In the genomic region with DNA sequence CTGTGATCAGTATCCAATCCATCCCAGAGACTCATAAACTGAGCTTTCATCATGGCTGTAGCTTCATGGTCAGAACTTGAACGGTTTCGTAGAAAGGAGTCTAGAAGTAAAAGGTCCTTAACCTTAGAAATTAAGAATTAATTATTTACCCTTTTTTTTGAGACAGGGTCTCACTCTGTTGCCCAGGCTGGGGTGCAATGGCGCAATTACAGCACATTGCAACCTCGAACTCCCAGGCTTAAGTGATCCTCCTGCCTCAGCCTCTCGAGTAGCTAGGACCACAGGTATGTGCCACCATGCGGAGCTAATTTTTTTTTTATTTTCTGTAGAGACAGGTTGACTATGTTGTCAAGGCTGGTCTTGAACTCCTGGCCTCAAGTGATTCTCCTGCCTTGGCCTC, we compare ENCODE assay signal across 23 cellular contexts.
"Had no signal": no experiment of that assay in that cellular context is flagged by ENCODE, and none has a peak within 500 bp of the region (broad histone marks: within the 10 kb centered on the region; RNA-seq: fewer than 3 reads in every experiment).

No MANE protein-coding gene starts in this region.

- H3K9me3 Mint-ChIP-seq: activated CD4-positive, alpha-beta T cell treated with anti-CD3 and anti-CD28 coated beads, Interleukin-2, amount 10 ng/mL, durations not matched to agents 7 days and 5 days; activated naive CD4-positive, alpha-beta T cell treated with anti-CD3 and anti-CD28 coated beads, Interleukin-2, amount 50 U/mL, for 24 hours; activated T-cell treated with anti-CD3 and anti-CD28 coated beads, Interleukin-2, amount 50 U/mL, for 72 hours; natural killer cell treated with Interleukin-12 subunit alpha and Interleukin-12 subunit beta and Interleukin-15 and Interleukin-18, amount 100 ng/mL, for 72 hours; T-cell had no signal

- H3K9me3 ChIP-seq: ascending aorta, neutrophil, tibial nerve, uterus had no signal

- DNase-seq: activated CD4-positive, alpha-beta T cell treated with anti-CD3 and anti-CD28 coated beads, Interleukin-2, amount 10 ng/mL, durations not matched to agents 7 days and 5 days; activated CD8-positive, alpha-beta memory T cell treated with anti-CD3 and anti-CD28 coated beads, Interleukin-2, amount 50 U/mL, for 4 hours; activated gamma-delta T cell; activated T-cell treated with anti-CD3 and anti-CD28 coated beads, Interleukin-2, amount 50 U/mL, for 72 hours; cerebellar nuclear complex; effector CD4-positive, alpha-beta T cell; glutamatergic neuron; hypothalamus; kidney; stimulated activated naive CD8-positive, alpha-beta T cell treated with anti-CD3 and anti-CD28 coated beads, Interleukin-15, Interleukin-2, amounts not matched to agents 100 U/mL and 50 U/mL, for 24 hours; substantia nigra; T-cell; uterus had no signal

- H3K4me1 ChIP-seq: ascending aorta, tibial nerve, uterus had no signal

- ATAC-seq: activated CD4-positive, CD25-positive, alpha-beta regulatory T cell treated with anti-CD3 and anti-CD28 coated beads, Interleukin-2, amount 50 U/mL, for 24 hours; activated T-cell treated with anti-CD3 and anti-CD28 coated beads, Interleukin-2, amount 50 U/mL, for 72 hours; left lobe of liver; natural killer cell treated with Interleukin-12 subunit alpha and Interleukin-12 subunit beta and Interleukin-15 and Interleukin-18, amount 100 ng/mL, for 72 hours; stimulated activated naive CD8-positive, alpha-beta T cell treated with anti-CD3 and anti-CD28 coated beads, Interleukin-15, Interleukin-2, amounts not matched to agents 100 U/mL and 50 U/mL, for 24 hours; T-cell had no signal

- H3K27me3 ChIP-seq: ascending aorta, foreskin keratinocyte, neutrophil, tibial nerve, uterus had no signal

- H3K4me3 Mint-ChIP-seq: activated CD4-positive, alpha-beta T cell treated with anti-CD3 and anti-CD28 coated beads, Interleukin-2, amount 10 ng/mL, durations not matched to agents 7 days and 5 days; activated naive CD4-positive, alpha-beta T cell treated with anti-CD3 and anti-CD28 coated beads, Interleukin-2, amount 50 U/mL, for 24 hours; activated T-cell treated with anti-CD3 and anti-CD28 coated beads, Interleukin-2, amount 50 U/mL, for 72 hours; mesothelial cell of epicardium; natural killer cell treated with Interleukin-12 subunit alpha and Interleukin-12 subunit beta and Interleukin-15 and Interleukin-18, amount 100 ng/mL, for 72 hours; T-cell had no signal

- H3K27ac ChIP-seq: ascending aorta, foreskin keratinocyte, tibial nerve, uterus had no signal

- H3K4me3 ChIP-seq: ascending aorta, lung, tibial nerve, uterus had no signal

- H3K36me3 ChIP-seq: uterus had no signal

- H3K27me3 Mint-ChIP-seq: activated CD4-positive, alpha-beta T cell treated with anti-CD3 and anti-CD28 coated beads, Interleukin-2, amount 10 ng/mL, durations not matched to agents 7 days and 5 days; activated naive CD4-positive, alpha-beta T cell treated with anti-CD3 and anti-CD28 coated beads, Interleukin-2, amount 50 U/mL, for 24 hours; natural killer cell treated with Interleukin-12 subunit alpha and Interleukin-12 subunit beta and Interleukin-15 and Interleukin-18, amount 100 ng/mL, for 72 hours; T-cell had no signal

- H3K27ac Mint-ChIP-seq: activated CD4-positive, alpha-beta T cell treated with anti-CD3 and anti-CD28 coated beads, Interleukin-2, amount 10 ng/mL, durations not matched to agents 7 days and 5 days had no signal
